Comparison of ENCODE assay signal across 20 cellular contexts in the genomic region with DNA sequence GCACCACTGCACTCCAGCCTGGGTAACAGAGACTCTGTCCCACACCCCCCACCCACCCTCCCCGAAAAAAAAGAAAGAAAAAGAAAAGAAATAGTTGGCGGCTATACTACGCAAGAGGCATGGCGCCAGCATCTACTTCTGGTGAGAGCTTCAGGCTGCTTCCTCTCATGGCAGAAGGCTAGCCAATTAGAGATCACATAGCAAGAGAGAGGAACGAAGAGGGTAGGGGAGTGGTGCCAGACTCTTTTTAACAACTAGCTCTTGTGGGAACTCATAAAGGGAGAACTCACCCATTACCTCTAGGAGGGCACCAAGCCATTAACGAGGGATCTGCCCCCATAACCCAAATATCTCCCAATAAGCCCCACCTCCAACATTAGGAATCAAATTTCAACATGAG. TPM values are rescaled to one million over a fixed set of nuclear protein-coding genes. Genes with fewer than 3 reads are reported as not detected.
DNase-seq lines count a peak whose midpoint lies in the region; ATAC-seq and TF ChIP-seq lines count a peak whose summit lies in the region.
"Had no signal": no experiment of that assay in that cellular context is flagged by ENCODE, and none has a peak within 500 bp of the region (broad histone marks: within the 10 kb centered on the region; RNA-seq: fewer than 3 reads in every experiment).

No MANE protein-coding gene starts in this region.

- H3K36me3 ChIP-seq in right atrium auricular region = no peaks in the 10 kb centered on the region
- peaks cover 4% of the 10 kb centered on the region for H3K36me3 ChIP-seq in WERI-Rb-1

- POLR2A ChIA-PET in WTC11 (lab: Charles Lee) = interaction anchor here (1.0 kb wide), 1 partner anchor 209 kb away, joined by 3 read pairs; no protein-coding TSS in a partner anchor

- no peak overlapping the region for H3K4me3 Mint-ChIP-seq in WTC11
- no peak overlapping the region for H3K4me3 Mint-ChIP-seq in mesothelial cell of epicardium
- H3K4me3 Mint-ChIP-seq in type B pancreatic cell = no peak overlapping the region
- H3K4me3 Mint-ChIP-seq: activated naive CD4-positive, alpha-beta T cell treated with anti-CD3 and anti-CD28 coated beads, Interleukin-2, amount 10 ng/mL, durations not matched to agents 7 days and 5 days; activated T-cell treated with anti-CD3 and anti-CD28 coated beads, Interleukin-2, amount 50 U/mL, for 4 hours; natural killer cell had no signal

- no peak for DNase-seq in Right ventricle myocardium inferior (ENCODE audit: missing footprints)
- no peak for DNase-seq in right atrium auricular region (ENCODE audit: low spot score)
- no peak for DNase-seq in WTC11 (ENCODE audit: low spot score)
- DNase-seq in mesothelial cell of epicardium (ENCODE audit: low spot score in 2 of 2, unreplicated experiment in 2 of 2) = no peak
- DNase-seq in type B pancreatic cell (ENCODE audit: extremely low spot score, unreplicated experiment) = no peak
- no peak for DNase-seq in NCI-H146 treated with DMSO at 0.1 percent for 48 hours (lab: John Stamatoyannopoulos, UW; ENCODE audit: unreplicated experiment)
- no peak for DNase-seq in WERI-Rb-1
- DNase-seq: activated CD8-positive, alpha-beta memory T cell treated with anti-CD3 and anti-CD28 coated beads for 24 hours; activated naive CD4-positive, alpha-beta T cell treated with anti-CD3 and anti-CD28 coated beads, Interleukin-2, amount 10 ng/mL, durations not matched to agents 7 days and 5 days; activated T-cell treated with anti-CD3 and anti-CD28 coated beads, Interleukin-2, amount 50 U/mL, for 4 hours; anterior cingulate cortex; effector CD4-positive, alpha-beta T cell; natural killer cell; NCI-H1694 treated with DMSO at 0.1 percent for 48 hours; small intestine; stimulated activated CD4-positive, alpha-beta T cell treated with anti-CD3 and anti-CD28 coated beads, Interleukin-4, amount 100 ng/mL, for 24 hours had no signal

- peak; percentile 72 for ATAC-seq in Right ventricle myocardium inferior
- peak; percentile 24; the same call in 1 of the 2 replicates for ATAC-seq in WTC11
- no peak for ATAC-seq in GM21526 (IDR thresholded peaks at IDR 0.05; ENCODE audit: low FRiP score, unreplicated experiment)
- ATAC-seq: activated T-cell treated with anti-CD3 and anti-CD28 coated beads, Interleukin-2, amount 50 U/mL, for 4 hours; K562; natural killer cell had no signal

- TF ChIP-seq CTCF in right atrium auricular region (IDR thresholded peaks at IDR 0.05) = no peak
- no peak for TF ChIP-seq CTCF in WTC11 (IDR thresholded peaks at IDR 0.05)
- TF ChIP-seq CTCF in mesothelial cell of epicardium (IDR thresholded peaks at IDR 0.05; ENCODE audit: unreplicated experiment) = no peak
- TF ChIP-seq CTCF in type B pancreatic cell (conservative IDR thresholded peaks at IDR 0.05) = no peak
- no peak for TF ChIP-seq CTCF in WERI-Rb-1 (IDR thresholded peaks at IDR 0.05; ENCODE audit: low read depth, low read length)

- no peaks in the 10 kb centered on the region for H3K9me3 ChIP-seq in right atrium auricular region
- no peaks in the 10 kb centered on the region for H3K9me3 ChIP-seq in WERI-Rb-1 (ENCODE audit: severe bottlenecking)

- H3K27ac Mint-ChIP-seq in WTC11 = 0 out of 2 replicates have a peak overlapping the region, but pooled peaks have one; percentile 40
- H3K27ac Mint-ChIP-seq in mesothelial cell of epicardium = peak overlapping the region; percentile 80
- H3K27ac Mint-ChIP-seq in type B pancreatic cell = peak overlapping the region; percentile 3
- H3K27ac Mint-ChIP-seq: activated naive CD4-positive, alpha-beta T cell treated with anti-CD3 and anti-CD28 coated beads, Interleukin-2, amount 10 ng/mL, durations not matched to agents 7 days and 5 days; natural killer cell had no signal

- H3K4me3 ChIP-seq in right atrium auricular region = no peak overlapping the region
- H3K4me3 ChIP-seq in WERI-Rb-1 (ENCODE audit: low read depth, low read length) = no peak overlapping the region
- H3K4me3 ChIP-seq: K562 had no signal

- H3K27ac ChIP-seq in right atrium auricular region (no peak overlapping the region), WERI-Rb-1 (no peak overlapping the region)
- H3K27ac ChIP-seq: C4-2B had no signal

- H3K9me3 Mint-ChIP-seq in WTC11 (no peaks in the 10 kb centered on the region), mesothelial cell of epicardium (no peaks in the 10 kb centered on the region), type B pancreatic cell (peaks cover 8% of the 10 kb centered on the region)
- H3K9me3 Mint-ChIP-seq: activated naive CD4-positive, alpha-beta T cell treated with anti-CD3 and anti-CD28 coated beads, Interleukin-2, amount 10 ng/mL, durations not matched to agents 7 days and 5 days; activated T-cell treated with anti-CD3 and anti-CD28 coated beads, Interleukin-2, amount 50 U/mL, for 4 hours; natural killer cell had no signal

- CTCF ChIA-PET in WTC11 (lab: Charles Lee) = interaction anchor here (0.6 kb wide), 1 partner anchor 846 kb away, joined by 4 read pairs; no protein-coding TSS in a partner anchor

- intact Hi-C loops in Right ventricle myocardium inferior (cut with DNase I) = loop anchor here (5.0 to 10.0 kb wide), 2 partner anchors 50 to 97 kb away; no protein-coding TSS in a partner anchor

- H3K27me3 ChIP-seq in right atrium auricular region (no peaks in the 10 kb centered on the region), WERI-Rb-1 (ENCODE audit: insufficient read depth, low read depth, severe bottlenecking) (no peaks in the 10 kb centered on the region)

- H3K4me1 Mint-ChIP-seq in WTC11 = peaks cover 30% of the 10 kb centered on the region
- H3K4me1 Mint-ChIP-seq in mesothelial cell of epicardium = peaks cover 42% of the 10 kb centered on the region
- peaks cover 5% of the 10 kb centered on the region for H3K4me1 Mint-ChIP-seq in type B pancreatic cell (ENCODE audit: unreplicated experiment)

- H3K27me3 Mint-ChIP-seq in WTC11 (ENCODE audit: low read depth) = peaks cover 17% of the 10 kb centered on the region
- H3K27me3 Mint-ChIP-seq in mesothelial cell of epicardium (ENCODE audit: low read depth) = no peaks in the 10 kb centered on the region
- peaks cover 52% of the 10 kb centered on the region for H3K27me3 Mint-ChIP-seq in type B pancreatic cell
- H3K27me3 Mint-ChIP-seq: progenitor cell of endocrine pancreas had no signal

- peaks cover 0 to 32% of the 10 kb centered on the region in 2 donors for H3K4me1 ChIP-seq in right atrium auricular region

- H3K36me3 Mint-ChIP-seq in WTC11 (no peaks in the 10 kb centered on the region; the same call in 1 of the 2 replicates), mesothelial cell of epicardium (no peaks in the 10 kb centered on the region), type B pancreatic cell (peaks cover 37% of the 10 kb centered on the region)
- H3K36me3 Mint-ChIP-seq: natural killer cell had no signal

TF ChIP-seq in WTC11, 78 proteins besides CTCF, POLR2A, EP300 and RAD21 (continues in another document):
- TF ChIP-seq, protein P1, sequence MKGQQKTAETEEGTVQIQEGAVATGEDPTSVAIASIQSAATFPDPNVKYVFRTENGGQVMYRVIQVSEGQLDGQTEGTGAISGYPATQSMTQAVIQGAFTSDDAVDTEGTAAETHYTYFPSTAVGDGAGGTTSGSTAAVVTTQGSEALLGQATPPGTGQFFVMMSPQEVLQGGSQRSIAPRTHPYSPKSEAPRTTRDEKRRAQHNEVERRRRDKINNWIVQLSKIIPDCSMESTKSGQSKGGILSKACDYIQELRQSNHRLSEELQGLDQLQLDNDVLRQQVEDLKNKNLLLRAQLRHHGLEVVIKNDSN (CRISPR knock-in tag; IDR thresholded peaks at IDR 0.05) = no peak
- TF ChIP-seq GRHL2 (CRISPR knock-in tag; IDR thresholded peaks at IDR 0.05; ENCODE audit: insufficient replicate concordance, severe bottlenecking) = no peak
- TF ChIP-seq, protein P2, sequence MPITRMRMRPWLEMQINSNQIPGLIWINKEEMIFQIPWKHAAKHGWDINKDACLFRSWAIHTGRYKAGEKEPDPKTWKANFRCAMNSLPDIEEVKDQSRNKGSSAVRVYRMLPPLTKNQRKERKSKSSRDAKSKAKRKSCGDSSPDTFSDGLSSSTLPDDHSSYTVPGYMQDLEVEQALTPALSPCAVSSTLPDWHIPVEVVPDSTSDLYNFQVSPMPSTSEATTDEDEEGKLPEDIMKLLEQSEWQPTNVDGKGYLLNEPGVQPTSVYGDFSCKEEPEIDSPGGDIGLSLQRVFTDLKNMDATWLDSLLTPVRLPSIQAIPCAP (CRISPR knock-in tag; IDR thresholded peaks at IDR 0.05) = no peak
- TF ChIP-seq, protein P3, sequence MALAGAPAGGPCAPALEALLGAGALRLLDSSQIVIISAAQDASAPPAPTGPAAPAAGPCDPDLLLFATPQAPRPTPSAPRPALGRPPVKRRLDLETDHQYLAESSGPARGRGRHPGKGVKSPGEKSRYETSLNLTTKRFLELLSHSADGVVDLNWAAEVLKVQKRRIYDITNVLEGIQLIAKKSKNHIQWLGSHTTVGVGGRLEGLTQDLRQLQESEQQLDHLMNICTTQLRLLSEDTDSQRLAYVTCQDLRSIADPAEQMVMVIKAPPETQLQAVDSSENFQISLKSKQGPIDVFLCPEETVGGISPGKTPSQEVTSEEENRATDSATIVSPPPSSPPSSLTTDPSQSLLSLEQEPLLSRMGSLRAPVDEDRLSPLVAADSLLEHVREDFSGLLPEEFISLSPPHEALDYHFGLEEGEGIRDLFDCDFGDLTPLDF (CRISPR knock-in tag; IDR thresholded peaks at IDR 0.05) = no peak
- TF ChIP-seq, protein P4, sequence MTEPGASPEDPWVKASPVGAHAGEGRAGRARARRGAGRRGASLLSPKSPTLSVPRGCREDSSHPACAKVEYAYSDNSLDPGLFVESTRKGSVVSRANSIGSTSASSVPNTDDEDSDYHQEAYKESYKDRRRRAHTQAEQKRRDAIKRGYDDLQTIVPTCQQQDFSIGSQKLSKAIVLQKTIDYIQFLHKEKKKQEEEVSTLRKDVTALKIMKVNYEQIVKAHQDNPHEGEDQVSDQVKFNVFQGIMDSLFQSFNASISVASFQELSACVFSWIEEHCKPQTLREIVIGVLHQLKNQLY (CRISPR knock-in tag; IDR thresholded peaks at IDR 0.05) = no peak
- TF ChIP-seq NFYB (CRISPR knock-in tag; conservative IDR thresholded peaks at IDR 0.05; ENCODE audit: low read depth) = no peak

RNA-seq across cellular contexts. Expression of a gene that starts 6.2 kb away (rescaled TPM):
- total RNA-seq in Right ventricle myocardium inferior (37.1 TPM), right atrium auricular region (10 to 100 TPM; 31.2 to 37.3 TPM), WTC11 (2021) (12.7 to 15.2 TPM (median 13.8 TPM) in 3 replicates), mesothelial cell of epicardium (27.1 to 27.7 TPM (median 27.2 TPM) in 3 replicates), type B pancreatic cell (ENCODE audit: low replicate concordance) (17.5 and 17.7 TPM in 2 replicates)

Comparison
In these comparisons a context has a peak if more than half of its experiments do, and no peak if none do; other contexts are left out.
1. H3K27ac Mint-ChIP-seq: peak in every context shown above with its lines; median percentile 80 in mesothelial cell of epicardium; 40 in WTC11; 3 in type B pancreatic cell.